Comparison of ENCODE assay signal across 20 cellular contexts in genomic region chr21:26519142-26519541, GRCh38. TPM values are rescaled to one million over a fixed set of nuclear protein-coding genes. Genes with fewer than 3 reads are reported as not detected.
A peak's percentile ranks its signal among the peaks of the same experiment; 100 is the strongest.
DNase-seq lines count a peak whose midpoint lies in the region; ATAC-seq and TF ChIP-seq lines count a peak whose summit lies in the region.
"Had no signal": no experiment of that assay in that cellular context is flagged by ENCODE, and none has a peak within 500 bp of the region (broad histone marks: within the 10 kb centered on the region; RNA-seq: fewer than 3 reads in every experiment).

No MANE protein-coding gene starts in this region.

- no peak for TF ChIP-seq CTCF in neural crest cell (conservative IDR thresholded peaks at IDR 0.05)

- no peak for ATAC-seq in HG02870 (IDR thresholded peaks at IDR 0.05; ENCODE audit: unreplicated experiment)
- ATAC-seq: A549 had no signal

- H3K36me3 Mint-ChIP-seq in neural crest cell (ENCODE audit: low read depth) = peaks cover 28% of the 10 kb centered on the region
- H3K36me3 Mint-ChIP-seq: CD8-positive, alpha-beta memory T cell had no signal

- no peaks in the 10 kb centered on the region for H3K4me1 Mint-ChIP-seq in neural crest cell
- H3K4me1 Mint-ChIP-seq: CD14-positive monocyte; CD8-positive, alpha-beta memory T cell had no signal

- DNase-seq in NCI-H2171 treated with DMSO at 0.1 percent for 48 hours (lab: John Stamatoyannopoulos, UW) = peak; percentile 34
- DNase-seq in NCI-H2171 (lab: John Stamatoyannopoulos, UW) = no peak
- peak; percentile 6 for DNase-seq in T1000 (lab: John Stamatoyannopoulos, UW)
- DNase-seq in neural crest cell (ENCODE audit: low read depth, low spot score) = no peak
- no peak for DNase-seq in medulla oblongata (ENCODE audit: extremely low spot score)
- no peak for DNase-seq in putamen (ENCODE audit: low spot score)
- DNase-seq: 8988T; ACHN; AML-193; BE2C; CD4-positive, alpha-beta T cell; CD8-positive, alpha-beta memory T cell; DMS153; DND-41; GM23248; H7; HCEC 1CT had no signal

- H3K4me3 Mint-ChIP-seq in neural crest cell = no peak overlapping the region
- H3K4me3 Mint-ChIP-seq: CD14-positive monocyte; CD4-positive, alpha-beta T cell; CD8-positive, alpha-beta memory T cell had no signal

- H3K27me3 Mint-ChIP-seq in neural crest cell (ENCODE audit: low read depth) = no peaks in the 10 kb centered on the region
- H3K27me3 Mint-ChIP-seq: CD4-positive, alpha-beta T cell; CD8-positive, alpha-beta memory T cell had no signal

- H3K9me3 Mint-ChIP-seq in neural crest cell = peaks cover 5% of the 10 kb centered on the region

- peak overlapping the region; percentile 69 for H3K27ac Mint-ChIP-seq in neural crest cell (ENCODE audit: unreplicated experiment)
- H3K27ac Mint-ChIP-seq: CD14-positive monocyte; CD4-positive, alpha-beta T cell had no signal

RNA-seq across cellular contexts. Expression of gene CYYR1, which starts 53.9 kb away (rescaled TPM):
- total RNA-seq in neural crest cell = 18.2 and 20.1 TPM in 2 replicates
- total RNA-seq: CD4-positive, alpha-beta T cell; CD8-positive, alpha-beta memory T cell; GM23248 had no signal

Comparison
In these comparisons a context has a peak if more than half of its experiments do, and no peak if none do; other contexts are left out.
1. DNase-seq: peak in NCI-H2171 treated with DMSO at 0.1 percent for 48 hours (single experiment) and T1000 (single experiment); none in NCI-H2171 (single experiment), neural crest cell (single experiment), medulla oblongata (single experiment) and putamen (single experiment).